In the genomic region with DNA sequence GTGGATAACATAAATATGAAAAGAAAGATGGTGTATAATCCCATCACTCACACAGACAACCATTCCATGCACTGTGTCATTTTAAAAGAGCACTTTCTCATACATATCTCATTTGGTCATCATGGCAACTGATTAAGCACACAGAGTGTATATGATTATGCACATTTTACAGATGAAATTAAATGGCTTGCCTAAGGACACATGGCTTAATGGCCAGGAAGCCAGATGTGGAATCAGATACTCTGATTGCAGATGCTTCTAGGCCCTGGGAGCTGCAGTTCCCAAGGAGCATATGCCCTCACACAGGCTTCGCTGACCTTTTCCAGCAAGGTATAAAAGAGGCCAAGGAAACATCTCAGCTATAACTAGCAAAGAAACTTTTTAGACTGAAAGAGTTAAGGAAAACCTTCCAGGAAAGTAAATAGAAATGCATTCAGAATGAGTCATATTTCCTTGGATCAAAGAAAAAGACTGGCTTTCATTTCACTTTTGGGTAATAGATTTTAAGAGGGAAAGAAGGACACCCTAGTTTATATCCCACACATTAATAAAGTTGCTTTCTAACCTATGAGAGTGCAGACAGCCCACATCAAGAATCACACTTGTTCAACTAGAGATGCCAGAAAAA, we compare ENCODE assay signal across 24 cellular contexts. TPM values are rescaled to one million over a fixed set of nuclear protein-coding genes. Genes with fewer than 3 reads are reported as not detected.
A peak's percentile ranks its signal among the peaks of the same experiment; 100 is the strongest.
DNase-seq lines count a peak whose midpoint lies in the region; FAIRE-seq and TF ChIP-seq lines count a peak whose summit lies in the region.
"Had no signal": no experiment of that assay in that cellular context is flagged by ENCODE, and none has a peak within 500 bp of the region (broad histone marks: within the 10 kb centered on the region; RNA-seq: fewer than 3 reads in every experiment).

No MANE protein-coding gene starts in this region.

- 50 to 75% (median 63%) methylated on average over 1 of the region's 1 CpG for WGBS in adrenal gland, 4 donors

- no peaks in the 10 kb centered on the region for H3K9me1 ChIP-seq in endothelial cell of umbilical vein (replicated peaks; ENCODE audit: control insufficient read depth, extremely low read depth, insufficient read depth, low read length)

- peaks cover 37% of the 10 kb centered on the region for H3K4me1 Mint-ChIP-seq in mesothelial cell of epicardium
- H3K4me1 Mint-ChIP-seq in T-helper 2 cell treated with Interferon-gamma antibody and Interleukin-4, amounts not matched to agents 5 μg/mL and 100 μg/mL, for 36 hours (ENCODE audit: low read depth): no peaks in the 10 kb centered on the region
- H3K4me1 Mint-ChIP-seq: CD14-positive monocyte; central memory CD8-positive, alpha-beta T cell; immature natural killer cell had no signal

- H3K9me3 ChIP-seq in endothelial cell of umbilical vein (replicated peaks; ENCODE audit: control insufficient read depth, insufficient read depth, low read length): no peaks in the 10 kb centered on the region
- H3K9me3 ChIP-seq in adrenal gland (replicated peaks in 1 of 3): no peaks in the 10 kb centered on the region

- H3K4me3 ChIP-seq in endothelial cell of umbilical vein (replicated peaks in 1 of 3; ENCODE audit: insufficient read depth in 1 of 3, low read depth in 1 of 3, low read length in 3 of 3): no peak overlapping the region
- no peak overlapping the region for H3K4me3 ChIP-seq in adrenal gland
- H3K4me3 ChIP-seq: dorsolateral prefrontal cortex, hepatocyte, thoracic aorta had no signal

- intact Hi-C loops in endothelial cell of umbilical vein (cut with micrococcal nuclease) (no loop called here), adrenal gland (cut with DNase I) (no loop called here)

- no peak overlapping the region for H2AFZ ChIP-seq in endothelial cell of umbilical vein (ENCODE audit: low read depth, low read length)

- peaks cover 8% of the 10 kb centered on the region for H3K4me1 ChIP-seq in endothelial cell of umbilical vein (ENCODE audit: control insufficient read depth, extremely low read depth, insufficient read depth, low read length)
- H3K4me1 ChIP-seq in adrenal gland (replicated peaks in 1 of 2): no peaks in the 10 kb centered on the region

- peaks cover 0 to 4% of the 10 kb centered on the region in 2 experiments for H3K27me3 ChIP-seq in endothelial cell of umbilical vein (ENCODE audit: control insufficient read depth in 2 of 2, insufficient read depth in 2 of 2, low read length in 2 of 2)
- no peaks in the 10 kb centered on the region for H3K27me3 ChIP-seq in adrenal gland
- H3K27me3 ChIP-seq: dorsolateral prefrontal cortex, hepatocyte had no signal

- no peak overlapping the region for H3K27ac ChIP-seq in endothelial cell of umbilical vein (ENCODE audit: insufficient read depth, low read depth, low read length)
- H3K27ac ChIP-seq in adrenal gland: no peak overlapping the region
- H3K27ac ChIP-seq: dorsolateral prefrontal cortex, hepatocyte, KMS-11, thoracic aorta had no signal

- H3K27ac Mint-ChIP-seq in mesothelial cell of epicardium: peak overlapping the region; percentile 50
- H3K27ac Mint-ChIP-seq in T-helper 2 cell treated with Interferon-gamma antibody and Interleukin-4, amounts not matched to agents 5 μg/mL and 100 μg/mL, for 36 hours: no peak overlapping the region
- H3K27ac Mint-ChIP-seq: CD14-positive monocyte, immature natural killer cell had no signal

- POLR2A ChIA-PET in endothelial cell of umbilical vein (lab: Charles Lee): no interaction called here

- DNase-seq in EL (peak; percentile 29), RPMI7951 (ENCODE audit: low read depth) (peak; percentile 48), endothelial cell of umbilical vein (ENCODE audit: low read depth, low spot score) (peak; percentile 22), mesothelial cell of epicardium (ENCODE audit: low spot score in 2 of 2, unreplicated experiment in 2 of 2) (no peak), adrenal gland (no peak), NCI-H82 treated with DMSO at 0.1 percent for 48 hours (lab: John Stamatoyannopoulos, UW; ENCODE audit: unreplicated experiment) (no peak), DMS153 (lab: John Stamatoyannopoulos, UW) (no peak)
- no peak for DNase-seq in T-helper 2 cell treated with Interferon-gamma antibody and Interleukin-4, amounts not matched to agents 5 μg/mL and 100 μg/mL, for 36 hours (ENCODE audit: low spot score)
- DNase-seq: activated CD4-positive, alpha-beta T cell treated with anti-CD3 and anti-CD28 coated beads for 4 hours; activated naive CD4-positive, alpha-beta T cell treated with Interleukin-2 at 50 U/mL for 16 hours; activated T-cell treated with anti-CD3 and anti-CD28 coated beads, Interleukin-2, amount 50 U/mL, for 48 hours; dorsolateral prefrontal cortex; immature natural killer cell; NCI-H510A; posterior cingulate gyrus; stimulated activated naive CD4-positive, alpha-beta T cell treated with Interleukin-2 at 50 U/mL for 16 hours; T-helper 2 cell had no signal

- no peaks in the 10 kb centered on the region for H3K36me3 ChIP-seq in endothelial cell of umbilical vein (ENCODE audit: control insufficient read depth in 2 of 2, extremely low read depth in 1 of 2, insufficient read depth in 2 of 2, low read length in 2 of 2)
- H3K36me3 ChIP-seq in adrenal gland (replicated peaks in 1 of 2): no peaks in the 10 kb centered on the region
- H3K36me3 ChIP-seq: thoracic aorta had no signal

- H4K20me1 ChIP-seq in endothelial cell of umbilical vein (replicated peaks; ENCODE audit: control insufficient read depth, extremely low read depth, insufficient read depth, low read length): no peaks in the 10 kb centered on the region

- H3K79me2 ChIP-seq in endothelial cell of umbilical vein (ENCODE audit: control insufficient read depth, insufficient read depth, low read length): no peaks in the 10 kb centered on the region
- H3K79me2 ChIP-seq: hepatocyte had no signal

- H3K9ac ChIP-seq in endothelial cell of umbilical vein (replicated peaks; ENCODE audit: extremely low read depth, insufficient read depth, low read length): no peak overlapping the region
- H3K9ac ChIP-seq: KMS-11 had no signal

- peaks cover 3% of the 10 kb centered on the region for H3K27me3 Mint-ChIP-seq in mesothelial cell of epicardium (ENCODE audit: low read depth)
- peaks cover 10% of the 10 kb centered on the region for H3K27me3 Mint-ChIP-seq in T-helper 2 cell treated with Interferon-gamma antibody and Interleukin-4, amounts not matched to agents 5 μg/mL and 100 μg/mL, for 36 hours (ENCODE audit: low read depth)

- BruUV-seq in endothelial cell of umbilical vein (replicated peaks; lab: Mats Ljungman, UMichigan): no TSS peak

- FAIRE-seq in endothelial cell of umbilical vein (lab: Jason Lieb, UNC): peak; percentile 73
- FAIRE-seq: D721Med had no signal

- CTCF ChIA-PET in endothelial cell of umbilical vein (lab: Charles Lee): no interaction called here

- TF ChIP-seq POLR2A in endothelial cell of umbilical vein (IDR thresholded peaks at IDR 0.05; ENCODE audit: low read depth, low read length): no peak
- no peak for TF ChIP-seq POLR2A in adrenal gland (IDR thresholded peaks at IDR 0.05)

- H3K4me2 ChIP-seq in endothelial cell of umbilical vein (ENCODE audit: insufficient read depth, low read length): no peak overlapping the region
- H3K4me2 ChIP-seq: KMS-11 had no signal

- no peak overlapping the region for H3K4me3 Mint-ChIP-seq in mesothelial cell of epicardium
- no peak overlapping the region for H3K4me3 Mint-ChIP-seq in T-helper 2 cell treated with Interferon-gamma antibody and Interleukin-4, amounts not matched to agents 5 μg/mL and 100 μg/mL, for 36 hours
- H3K4me3 Mint-ChIP-seq: CD14-positive monocyte; central memory CD8-positive, alpha-beta T cell; immature natural killer cell; neural crest cell had no signal

- dilution Hi-C loops in endothelial cell of umbilical vein (cut with MboI; ENCODE audit: extremely low pct_ligation_motif_present, low sequenced_read_pairs): no loop called here

- no peaks in the 10 kb centered on the region for H3K36me3 Mint-ChIP-seq in mesothelial cell of epicardium
- H3K36me3 Mint-ChIP-seq in T-helper 2 cell treated with Interferon-gamma antibody and Interleukin-4, amounts not matched to agents 5 μg/mL and 100 μg/mL, for 36 hours (ENCODE audit: low read depth): no peaks in the 10 kb centered on the region
- H3K36me3 Mint-ChIP-seq: CD14-positive monocyte, immature natural killer cell had no signal

- no peaks in the 10 kb centered on the region for H3K9me3 Mint-ChIP-seq in mesothelial cell of epicardium
- H3K9me3 Mint-ChIP-seq in T-helper 2 cell treated with Interferon-gamma antibody and Interleukin-4, amounts not matched to agents 5 μg/mL and 100 μg/mL, for 36 hours: no peaks in the 10 kb centered on the region
- H3K9me3 Mint-ChIP-seq: central memory CD8-positive, alpha-beta T cell had no signal

- TF ChIP-seq CTCF in endothelial cell of umbilical vein (IDR thresholded peaks at IDR 0.05; ENCODE audit: extremely low read depth in 1 of 2, insufficient read depth in 1 of 2, low read depth in 1 of 2, low read length in 2 of 2): no peak
- TF ChIP-seq CTCF in mesothelial cell of epicardium (IDR thresholded peaks at IDR 0.05; ENCODE audit: unreplicated experiment): no peak
- no peak for TF ChIP-seq CTCF in adrenal gland (IDR thresholded peaks at IDR 0.05)

TF ChIP-seq in endothelial cell of umbilical vein, 7 proteins besides CTCF, POLR2A, EP300 and RAD21:
- peak; percentile 53 for TF ChIP-seq FOS (IDR thresholded peaks at IDR 0.05; ENCODE audit: borderline replicate concordance, insufficient read depth, low read length)
- peak; percentile 73 for TF ChIP-seq JUN (IDR thresholded peaks at IDR 0.05; ENCODE audit: borderline replicate concordance, insufficient read depth, insufficient read length, low read depth)
- TF ChIP-seq, protein P1, sequence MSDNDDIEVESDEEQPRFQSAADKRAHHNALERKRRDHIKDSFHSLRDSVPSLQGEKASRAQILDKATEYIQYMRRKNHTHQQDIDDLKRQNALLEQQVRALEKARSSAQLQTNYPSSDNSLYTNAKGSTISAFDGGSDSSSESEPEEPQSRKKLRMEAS (IDR thresholded peaks at IDR 0.05; ENCODE audit: insufficient read depth, insufficient read length): no peak

RNA-seq across cellular contexts. Expression of a gene that starts 19.6 kb away (rescaled TPM):
- 18.9 and 20.7 TPM in 2 replicates for total RNA-seq in RPMI7951 (2014; rRNA removed; shearing (Covaris generic))
- 13.6 and 24.0 TPM in 2 replicates for total RNA-seq in endothelial cell of umbilical vein
- polyA plus RNA-seq in endothelial cell of umbilical vein: 20.9 and 21.0 TPM in 2 replicates
- polyA plus RNA-seq in endothelial cell of umbilical vein (2011; cell fraction: cytosol; rRNA removed): 11.4 and 12.5 TPM in 2 replicates
- 4.9 and 6.5 TPM in 2 replicates for polyA plus RNA-seq in endothelial cell of umbilical vein (2011; cell fraction: nucleus; rRNA removed)
- polyA plus RNA-seq in endothelial cell of umbilical vein (2012): 1.8 and 4.4 TPM in 2 replicates
- 15.0 and 19.2 TPM in 2 replicates for polyA minus RNA-seq in endothelial cell of umbilical vein
- polyA minus RNA-seq in endothelial cell of umbilical vein (2011; cell fraction: cytosol; rRNA and poly(A)+ RNA removed): not detected
- polyA minus RNA-seq in endothelial cell of umbilical vein (2011; cell fraction: nucleus; rRNA and poly(A)+ RNA removed): 7.9 and 8.0 TPM in 2 replicates
- total RNA-seq in mesothelial cell of epicardium: 11.8 to 14.6 TPM (median 14.2 TPM) in 3 replicates
- total RNA-seq in adrenal gland: 10 to 100 TPM; 24.4 to 59.4 (median 36.8) TPM
- 10 to 100 TPM; 11.3 to 30.3 (median 13.6) TPM for polyA plus RNA-seq in adrenal gland

Comparison
In these comparisons a context has a peak if more than half of its experiments do, and no peak if none do; other contexts are left out.
1. DNase-seq: peak in EL (single experiment), RPMI7951 (single experiment) and endothelial cell of umbilical vein (single experiment); none in mesothelial cell of epicardium (0 of 2), adrenal gland (0 of 7), NCI-H82 treated with DMSO at 0.1 percent for 48 hours (single experiment), DMS153 (single experiment) and T-helper 2 cell treated with Interferon-gamma antibody and Interleukin-4, amounts not matched to agents 5 μg/mL and 100 μg/mL, for 36 hours (single experiment).